In the genomic region with DNA sequence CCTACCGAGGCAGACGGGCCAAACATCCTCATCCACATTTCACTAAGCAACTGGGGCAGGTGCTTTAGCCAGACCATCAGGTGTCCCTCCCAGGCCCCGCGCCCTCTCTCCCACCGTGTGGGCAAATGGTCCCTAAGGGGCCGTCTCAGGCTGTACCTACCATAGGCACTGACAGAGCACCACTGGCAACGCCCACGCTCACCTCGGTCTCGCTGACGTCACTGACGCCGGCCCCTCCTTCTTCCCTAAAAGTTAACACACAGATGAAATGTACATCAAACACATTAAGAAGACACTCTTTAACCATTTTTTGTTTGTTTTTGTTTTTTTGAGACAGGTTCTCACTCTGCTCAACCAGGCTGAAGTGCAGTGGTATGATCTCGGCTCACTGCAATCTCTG, we compare ENCODE assay signal across 15 cellular contexts. TPM values are rescaled to one million over a fixed set of nuclear protein-coding genes. Genes with fewer than 3 reads are reported as not detected.
A peak's percentile ranks its signal among the peaks of the same experiment; 100 is the strongest.
DNase-seq lines count a peak whose midpoint lies in the region; ATAC-seq and TF ChIP-seq lines count a peak whose summit lies in the region.
"Had no signal": no experiment of that assay in that cellular context is flagged by ENCODE, and none has a peak within 500 bp of the region (broad histone marks: within the 10 kb centered on the region; RNA-seq: fewer than 3 reads in every experiment).

No MANE protein-coding gene starts in this region.

- POLR2A ChIA-PET in activated CD4-positive, alpha-beta T cell treated with anti-CD3 and anti-CD28 coated beads, Interleukin-2, amount 10 ng/mL, durations not matched to agents 7 days and 5 days (lab: Charles Lee): no interaction called here

- no peaks in the 10 kb centered on the region for H3K36me3 Mint-ChIP-seq in activated CD4-positive, alpha-beta T cell treated with anti-CD3 and anti-CD28 coated beads, Interleukin-2, amount 10 ng/mL, durations not matched to agents 7 days and 5 days (ENCODE audit: low read depth)
- H3K36me3 Mint-ChIP-seq in central memory CD8-positive, alpha-beta T cell (ENCODE audit: insufficient read depth): peaks cover 13% of the 10 kb centered on the region
- peaks cover 16% of the 10 kb centered on the region for H3K36me3 Mint-ChIP-seq in nephron progenitor cell (ENCODE audit: low read depth)
- H3K36me3 Mint-ChIP-seq in stimulated activated naive B cell treated with anti-CD40 and anti-IgM and Interleukin-4, amounts not matched to agents 10 μg/mL and 1 μg/mL and 100 μg/mL, for 72 hours: peaks cover 3 to 4% of the 10 kb centered on the region in 2 donors

- H3K4me1 Mint-ChIP-seq in activated CD4-positive, alpha-beta T cell treated with anti-CD3 and anti-CD28 coated beads, Interleukin-2, amount 10 ng/mL, durations not matched to agents 7 days and 5 days: no peaks in the 10 kb centered on the region
- H3K4me1 Mint-ChIP-seq in central memory CD8-positive, alpha-beta T cell: peaks cover 13% of the 10 kb centered on the region
- peaks cover 34% of the 10 kb centered on the region for H3K4me1 Mint-ChIP-seq in nephron progenitor cell
- peaks cover 6 to 8% of the 10 kb centered on the region in 2 donors for H3K4me1 Mint-ChIP-seq in stimulated activated naive B cell treated with anti-CD40 and anti-IgM and Interleukin-4, amounts not matched to agents 10 μg/mL and 1 μg/mL and 100 μg/mL, for 72 hours

- TF ChIP-seq CTCF in nephron progenitor cell (IDR thresholded peaks at IDR 0.05): no peak

- H3K27ac Mint-ChIP-seq in activated CD4-positive, alpha-beta T cell treated with anti-CD3 and anti-CD28 coated beads, Interleukin-2, amount 10 ng/mL, durations not matched to agents 7 days and 5 days: peak overlapping the region; percentile 36
- peak overlapping the region; percentile 78 for H3K27ac Mint-ChIP-seq in central memory CD8-positive, alpha-beta T cell (ENCODE audit: low read depth)
- H3K27ac Mint-ChIP-seq in nephron progenitor cell: peak overlapping the region; percentile 85
- H3K27ac Mint-ChIP-seq in stimulated activated naive B cell treated with anti-CD40 and anti-IgM and Interleukin-4, amounts not matched to agents 10 μg/mL and 1 μg/mL and 100 μg/mL, for 72 hours: peak overlapping the region; percentile 53
- H3K27ac Mint-ChIP-seq: CD4-positive, alpha-beta T cell; HFFc6 had no signal

- ATAC-seq in central memory CD8-positive, alpha-beta T cell (replicated peaks; ENCODE audit: extremely low read depth, poor library complexity, severe bottlenecking): no peak
- ATAC-seq in stimulated activated naive B cell treated with anti-CD40 and anti-IgM and Interleukin-4, amounts not matched to agents 10 μg/mL and 1 μg/mL and 100 μg/mL, for 72 hours (replicated peaks): no peak
- no peak for ATAC-seq in HG02610 (IDR thresholded peaks at IDR 0.05; ENCODE audit: unreplicated experiment)
- ATAC-seq: A549 had no signal

- no peak for DNase-seq in activated CD4-positive, alpha-beta T cell treated with anti-CD3 and anti-CD28 coated beads, Interleukin-2, amount 10 ng/mL, durations not matched to agents 7 days and 5 days
- no peak for DNase-seq in activated CD4-positive, alpha-beta T cell treated with anti-CD3 and anti-CD28 coated beads, Interleukin-2, amount 50 U/mL, for 48 hours
- DNase-seq in central memory CD8-positive, alpha-beta T cell (ENCODE audit: low spot score in 2 of 2): no peak
- DNase-seq in nephron progenitor cell (no peak), NCI-H82 treated with DMSO at 0.1 percent for 48 hours (lab: John Stamatoyannopoulos, UW; ENCODE audit: unreplicated experiment) (no peak)
- DNase-seq in stimulated activated naive B cell treated with anti-CD40 and anti-IgM and Interleukin-4, amounts not matched to agents 10 μg/mL and 1 μg/mL and 100 μg/mL, for 72 hours: no peak
- DNase-seq: AML-193; Caco-2; CD4-positive, alpha-beta T cell; GM23248; HCEC 1CT; HFFc6; IMR-90 had no signal

- no peaks in the 10 kb centered on the region for H3K27me3 Mint-ChIP-seq in activated CD4-positive, alpha-beta T cell treated with anti-CD3 and anti-CD28 coated beads, Interleukin-2, amount 10 ng/mL, durations not matched to agents 7 days and 5 days
- no peaks in the 10 kb centered on the region for H3K27me3 Mint-ChIP-seq in central memory CD8-positive, alpha-beta T cell
- peaks cover 6% of the 10 kb centered on the region for H3K27me3 Mint-ChIP-seq in nephron progenitor cell (ENCODE audit: low read depth, poor library complexity)
- no peaks in the 10 kb centered on the region for H3K27me3 Mint-ChIP-seq in stimulated activated naive B cell treated with anti-CD40 and anti-IgM and Interleukin-4, amounts not matched to agents 10 μg/mL and 1 μg/mL and 100 μg/mL, for 72 hours
- H3K27me3 Mint-ChIP-seq: CD4-positive, alpha-beta T cell had no signal

- no peaks in the 10 kb centered on the region for H3K9me3 Mint-ChIP-seq in activated CD4-positive, alpha-beta T cell treated with anti-CD3 and anti-CD28 coated beads, Interleukin-2, amount 10 ng/mL, durations not matched to agents 7 days and 5 days
- no peaks in the 10 kb centered on the region for H3K9me3 Mint-ChIP-seq in central memory CD8-positive, alpha-beta T cell
- no peaks in the 10 kb centered on the region for H3K9me3 Mint-ChIP-seq in nephron progenitor cell
- H3K9me3 Mint-ChIP-seq in stimulated activated naive B cell treated with anti-CD40 and anti-IgM and Interleukin-4, amounts not matched to agents 10 μg/mL and 1 μg/mL and 100 μg/mL, for 72 hours: no peaks in the 10 kb centered on the region
- H3K9me3 Mint-ChIP-seq: CD4-positive, alpha-beta T cell; HFFc6 had no signal

- no peak overlapping the region for H3K4me3 Mint-ChIP-seq in activated CD4-positive, alpha-beta T cell treated with anti-CD3 and anti-CD28 coated beads, Interleukin-2, amount 10 ng/mL, durations not matched to agents 7 days and 5 days
- no peak overlapping the region for H3K4me3 Mint-ChIP-seq in central memory CD8-positive, alpha-beta T cell
- H3K4me3 Mint-ChIP-seq in nephron progenitor cell: no peak overlapping the region
- H3K4me3 Mint-ChIP-seq in stimulated activated naive B cell treated with anti-CD40 and anti-IgM and Interleukin-4, amounts not matched to agents 10 μg/mL and 1 μg/mL and 100 μg/mL, for 72 hours: no peak overlapping the region
- H3K4me3 Mint-ChIP-seq: CD4-positive, alpha-beta T cell; HFFc6 had no signal

- CTCF ChIA-PET in activated CD4-positive, alpha-beta T cell treated with anti-CD3 and anti-CD28 coated beads, Interleukin-2, amount 10 ng/mL, durations not matched to agents 7 days and 5 days (lab: Charles Lee): interaction anchor here (0.7 kb wide), 1 partner anchor 341 kb away, joined by 3 read pairs; no protein-coding TSS in a partner anchor

RNA-seq across cellular contexts. Expression of a gene that starts 9.4 kb away (rescaled TPM):
- total RNA-seq in activated CD4-positive, alpha-beta T cell treated with anti-CD3 and anti-CD28 coated beads, Interleukin-2, amount 10 ng/mL, durations not matched to agents 7 days and 5 days: 1 to 10 TPM; 9.0 to 9.3 TPM

RNA-seq across cellular contexts. Expression of a gene that starts 30.8 kb away (rescaled TPM):
- 1 to 10 TPM; 1.4 to 1.9 TPM for total RNA-seq in activated CD4-positive, alpha-beta T cell treated with anti-CD3 and anti-CD28 coated beads, Interleukin-2, amount 10 ng/mL, durations not matched to agents 7 days and 5 days
- total RNA-seq: GM23248 had no signal
